ENCODE assay signal across 25 cellular contexts in genomic region chr5:133149333-133149732, GRCh38.
DNase-seq lines count a peak whose midpoint lies in the region; ATAC-seq and TF ChIP-seq lines count a peak whose summit lies in the region.
"Had no signal": no experiment of that assay in that cellular context is flagged by ENCODE, and none has a peak within 500 bp of the region (broad histone marks: within the 10 kb centered on the region; RNA-seq: fewer than 3 reads in every experiment).

No MANE protein-coding gene starts in this region.

- H3K79me2 ChIP-seq in hepatocyte: no peaks in the 10 kb centered on the region

- H3K9me3 Mint-ChIP-seq in CD8-positive, alpha-beta T cell: no peaks in the 10 kb centered on the region
- peaks cover 0 to 3% (median 0%) of the 10 kb centered on the region in 8 donors for H3K9me3 Mint-ChIP-seq in CD4-positive, alpha-beta memory T cell
- H3K9me3 Mint-ChIP-seq: T-helper 2 cell treated with Interferon-gamma antibody and Interleukin-4, amounts not matched to agents 5 μg/mL and 100 μg/mL, for 36 hours had no signal

- CTCF ChIA-PET in CD8-positive, alpha-beta T cell (lab: Charles Lee): interaction anchor here (1.3 kb wide), 1 partner anchor 38 kb away, joined by 3 read pairs; no protein-coding TSS in a partner anchor
- CTCF ChIA-PET in CD4-positive, alpha-beta memory T cell (lab: Charles Lee; ENCODE audit: partially characterized antibody): no interaction called here

- ATAC-seq in CD8-positive, alpha-beta T cell: no peak
- ATAC-seq: gastrocnemius medialis, left ventricle myocardium superior had no signal

- no peak overlapping the region for H3K27ac ChIP-seq in CD8-positive, alpha-beta T cell (ENCODE audit: low read depth, low read length)
- no peak overlapping the region for H3K27ac ChIP-seq in CD4-positive, alpha-beta memory T cell (ENCODE audit: low read depth, low read length)
- H3K27ac ChIP-seq in hepatocyte: no peak overlapping the region
- H3K27ac ChIP-seq: gastrocnemius medialis, stomach, tibial artery had no signal

- peaks cover 23% of the 10 kb centered on the region for H3K4me1 Mint-ChIP-seq in CD8-positive, alpha-beta T cell (ENCODE audit: low read depth)
- H3K4me1 Mint-ChIP-seq in CD4-positive, alpha-beta memory T cell: peaks cover 11 to 19% (median 17%) of the 10 kb centered on the region in 4 donors

- H3K4me1 ChIP-seq in CD8-positive, alpha-beta T cell (ENCODE audit: insufficient read depth, low read length): peaks cover 17% of the 10 kb centered on the region
- H3K4me1 ChIP-seq in CD4-positive, alpha-beta memory T cell (ENCODE audit: insufficient read depth, low read length): peaks cover 15% of the 10 kb centered on the region
- peaks cover 5% of the 10 kb centered on the region for H3K4me1 ChIP-seq in hepatocyte (ENCODE audit: insufficient read depth)
- H3K4me1 ChIP-seq: gastrocnemius medialis, tibial artery had no signal

- H3K4me3 ChIP-seq in CD8-positive, alpha-beta T cell (ENCODE audit: low read depth, low read length): no peak overlapping the region
- H3K4me3 ChIP-seq in CD4-positive, alpha-beta memory T cell (ENCODE audit: low read length in 2 of 2): no peak overlapping the region
- H3K4me3 ChIP-seq in hepatocyte: no peak overlapping the region
- H3K4me3 ChIP-seq: gastrocnemius medialis, MG63, stomach, tibial artery had no signal

- no peak overlapping the region for H3K4me2 ChIP-seq in hepatocyte

- intact Hi-C loops in CD8-positive, alpha-beta T cell (cut with DNase I, micrococcal nuclease): no loop called here
- intact Hi-C loops in CD4-positive, alpha-beta memory T cell (cut with micrococcal nuclease): no loop called here

- POLR2A ChIA-PET in CD8-positive, alpha-beta T cell (lab: Charles Lee): no interaction called here
- POLR2A ChIA-PET in CD4-positive, alpha-beta memory T cell (lab: Charles Lee; ENCODE audit: partially characterized antibody): interaction anchor here (1.0 kb wide), 1 partner anchor 11 kb away, joined by 3 read pairs; no protein-coding TSS in a partner anchor

- no peaks in the 10 kb centered on the region for H3K27me3 ChIP-seq in CD8-positive, alpha-beta T cell (ENCODE audit: insufficient read depth, low read length)
- no peaks in the 10 kb centered on the region for H3K27me3 ChIP-seq in CD4-positive, alpha-beta memory T cell (ENCODE audit: insufficient read depth, low read length)
- H3K27me3 ChIP-seq in hepatocyte: no peaks in the 10 kb centered on the region
- H3K27me3 ChIP-seq: gastrocnemius medialis, MG63, stomach, tibial artery had no signal

- H2AFZ ChIP-seq in hepatocyte: no peak overlapping the region

- H3K4me3 Mint-ChIP-seq in CD8-positive, alpha-beta T cell: no peak overlapping the region
- H3K4me3 Mint-ChIP-seq in CD4-positive, alpha-beta memory T cell: no peak overlapping the region
- H3K4me3 Mint-ChIP-seq: activated naive CD8-positive, alpha-beta T cell; dendritic cell treated with granulocyte-macrophage colony-stimulating factor and Interleukin-4, amounts not matched to agents 40 ng/mL and 50 ng/mL, for 4 days; nephron progenitor cell; T-helper 2 cell treated with Interferon-gamma antibody and Interleukin-4, amounts not matched to agents 5 μg/mL and 100 μg/mL, for 36 hours had no signal

- H3K27ac Mint-ChIP-seq in CD8-positive, alpha-beta T cell: peak overlapping the region; percentile 33
- H3K27ac Mint-ChIP-seq in CD4-positive, alpha-beta memory T cell: no peak overlapping the region
- H3K27ac Mint-ChIP-seq: dendritic cell treated with granulocyte-macrophage colony-stimulating factor and Interleukin-4, amounts not matched to agents 40 ng/mL and 50 ng/mL, for 4 days; T-helper 2 cell treated with Interferon-gamma antibody and Interleukin-4, amounts not matched to agents 5 μg/mL and 100 μg/mL, for 36 hours had no signal

- no peaks in the 10 kb centered on the region for H3K36me3 ChIP-seq in CD8-positive, alpha-beta T cell (ENCODE audit: insufficient read depth, low read length)
- no peaks in the 10 kb centered on the region for H3K36me3 ChIP-seq in CD4-positive, alpha-beta memory T cell (ENCODE audit: insufficient read depth, low read length)
- H3K36me3 ChIP-seq in hepatocyte (replicated peaks; ENCODE audit: insufficient read depth, low read depth): no peaks in the 10 kb centered on the region
- H3K36me3 ChIP-seq: gastrocnemius medialis, MG63, stomach, tibial artery had no signal

- H3K9me3 ChIP-seq in CD8-positive, alpha-beta T cell (ENCODE audit: low read length): no peaks in the 10 kb centered on the region
- no peaks in the 10 kb centered on the region for H3K9me3 ChIP-seq in CD4-positive, alpha-beta memory T cell (ENCODE audit: control insufficient read depth in 1 of 2, low read length in 2 of 2)
- H3K9me3 ChIP-seq in hepatocyte (ENCODE audit: low read depth): no peaks in the 10 kb centered on the region
- H3K9me3 ChIP-seq: gastrocnemius medialis, MG63, stomach, tibial artery had no signal

- no peaks in the 10 kb centered on the region for H3K27me3 Mint-ChIP-seq in CD8-positive, alpha-beta T cell (ENCODE audit: low read depth)
- H3K27me3 Mint-ChIP-seq in CD4-positive, alpha-beta memory T cell: no peaks in the 10 kb centered on the region
- H3K27me3 Mint-ChIP-seq: activated naive CD8-positive, alpha-beta T cell had no signal

- no peaks in the 10 kb centered on the region for H3K36me3 Mint-ChIP-seq in CD8-positive, alpha-beta T cell
- no peaks in the 10 kb centered on the region for H3K36me3 Mint-ChIP-seq in CD4-positive, alpha-beta memory T cell

- WGBS in hepatocyte (ENCODE audit: low lambda C conversion rate, missing lambda C conversion rate): 70% methylated on average over 4 of the region's 4 CpGs

- H4K20me1 ChIP-seq in hepatocyte (ENCODE audit: insufficient read depth, poor library complexity, severe bottlenecking): no peaks in the 10 kb centered on the region

- no peak for TF ChIP-seq CTCF in CD8-positive, alpha-beta T cell (IDR thresholded peaks at IDR 0.05)
- no peak for TF ChIP-seq CTCF in hepatocyte (IDR thresholded peaks at IDR 0.05; ENCODE audit: poor library complexity)

- H3K9me2 ChIP-seq in hepatocyte (replicated peaks; ENCODE audit: insufficient read depth): no peaks in the 10 kb centered on the region

- DNase-seq in CD8-positive, alpha-beta T cell: no peak
- DNase-seq in D341Med (ENCODE audit: low spot score): peak; percentile 50
- DNase-seq in NCI-H524 (lab: John Stamatoyannopoulos, UW): peak; percentile 73 to 94
- peak; percentile 40 for DNase-seq in islet precursor cell
- no peak for DNase-seq in CD4-positive, alpha-beta memory T cell
- DNase-seq in NCI-H2029 (lab: John Stamatoyannopoulos, UW): no peak
- DNase-seq in hepatocyte (ENCODE audit: low spot score): no peak
- DNase-seq: activated CD4-positive, alpha-beta T cell treated with anti-CD3 and anti-CD28 coated beads, Interleukin-2, amount 50 U/mL, for 4 hours; aorta; caudate nucleus; gastrocnemius medialis; GF-D8; H7; KBM-7; left ventricle myocardium superior; MG63; midbrain; NCI-H2227 treated with DMSO at 0.1 percent for 48 hours; nephron progenitor cell; RPMI8226; stomach; tibial artery had no signal

Comparison
In these comparisons a context has a peak if more than half of its experiments do, and no peak if none do; other contexts are left out.
1. DNase-seq: peak in D341Med (single experiment), NCI-H524 (2 of 2) and islet precursor cell (single experiment); none in CD8-positive, alpha-beta T cell (0 of 7), CD4-positive, alpha-beta memory T cell (0 of 5), NCI-H2029 (single experiment) and hepatocyte (single experiment).